In the genomic region with DNA sequence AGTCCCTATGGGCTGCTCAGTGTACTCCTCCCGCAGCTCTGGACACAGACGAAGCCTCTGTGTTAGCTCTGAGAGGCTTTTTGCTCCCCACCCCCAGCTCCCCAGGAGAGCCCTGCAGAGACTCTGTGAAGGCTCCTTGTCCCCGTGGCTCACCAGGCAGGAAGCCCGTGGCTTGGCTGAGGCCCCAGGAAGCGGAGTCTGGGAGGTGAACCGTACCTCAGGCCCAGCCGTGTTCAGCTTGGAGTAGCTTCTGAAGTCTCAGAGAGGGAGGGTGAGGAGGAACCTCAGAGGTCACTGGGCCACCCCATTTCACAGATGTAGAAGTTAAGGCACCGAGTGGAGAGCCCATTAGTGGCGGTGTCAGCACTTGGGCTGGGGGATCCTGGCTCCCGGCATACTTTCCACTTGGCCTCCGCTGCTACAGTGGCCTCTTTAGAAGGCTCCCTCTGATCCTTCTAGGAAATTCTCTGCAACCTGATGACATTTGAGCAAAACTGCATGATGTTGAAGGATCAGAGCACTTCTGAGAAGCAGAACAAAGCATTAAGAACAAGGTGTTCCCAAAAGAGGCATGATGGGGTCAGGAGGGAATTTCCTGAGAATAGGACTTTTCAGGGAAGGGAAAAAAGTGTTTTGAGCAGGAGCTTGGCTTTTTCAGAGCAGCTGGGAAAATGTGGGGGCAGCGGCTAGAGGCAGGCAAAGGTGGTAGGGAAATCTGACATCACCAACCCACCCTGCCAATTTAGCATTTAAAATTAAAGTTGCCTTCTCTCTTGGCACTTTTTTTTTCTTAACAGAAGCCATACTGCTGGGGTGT, we compare ENCODE assay signal across 11 cellular contexts.
DNase-seq lines count a peak whose midpoint lies in the region; ATAC-seq and TF ChIP-seq lines count a peak whose summit lies in the region.
"Had no signal": no experiment of that assay in that cellular context is flagged by ENCODE, and none has a peak within 500 bp of the region (broad histone marks: within the 10 kb centered on the region; RNA-seq: fewer than 3 reads in every experiment).

No MANE protein-coding gene starts in this region.

- H3K36me3 Mint-ChIP-seq in activated naive CD4-positive, alpha-beta T cell treated with anti-CD3 and anti-CD28 coated beads, Interleukin-2, amount 10 ng/mL, durations not matched to agents 7 days and 5 days: no peaks in the 10 kb centered on the region
- H3K36me3 Mint-ChIP-seq in activated T-helper 17 cell treated with anti-CD3 and anti-CD28 coated beads, Interleukin-2, amount 50 U/mL, for 72 hours (ENCODE audit: low read depth): no peaks in the 10 kb centered on the region

- intact Hi-C loops in sciatic nerve (cut with DNase I): no loop called here

- TF ChIP-seq CTCF in fibroblast of the aortic adventitia (IDR thresholded peaks at IDR 0.05; ENCODE audit: insufficient read depth, low read length): no peak

- no peak overlapping the region for H3K27ac Mint-ChIP-seq in activated naive CD4-positive, alpha-beta T cell treated with anti-CD3 and anti-CD28 coated beads, Interleukin-2, amount 10 ng/mL, durations not matched to agents 7 days and 5 days
- no peak overlapping the region for H3K27ac Mint-ChIP-seq in activated T-helper 17 cell treated with anti-CD3 and anti-CD28 coated beads, Interleukin-2, amount 50 U/mL, for 72 hours

- H3K9me3 Mint-ChIP-seq in activated naive CD4-positive, alpha-beta T cell treated with anti-CD3 and anti-CD28 coated beads, Interleukin-2, amount 10 ng/mL, durations not matched to agents 7 days and 5 days: no peaks in the 10 kb centered on the region
- H3K9me3 Mint-ChIP-seq in activated T-helper 17 cell treated with anti-CD3 and anti-CD28 coated beads, Interleukin-2, amount 50 U/mL, for 72 hours: no peaks in the 10 kb centered on the region

- peaks cover under 1% of the 10 kb centered on the region for H3K4me1 Mint-ChIP-seq in activated naive CD4-positive, alpha-beta T cell treated with anti-CD3 and anti-CD28 coated beads, Interleukin-2, amount 10 ng/mL, durations not matched to agents 7 days and 5 days
- no peaks in the 10 kb centered on the region for H3K4me1 Mint-ChIP-seq in activated T-helper 17 cell treated with anti-CD3 and anti-CD28 coated beads, Interleukin-2, amount 50 U/mL, for 72 hours

- peak; percentile 49 for DNase-seq in GM03348 (ENCODE audit: low spot score)
- DNase-seq in NCI-H226: peak; percentile 52
- DNase-seq in fibroblast of the aortic adventitia (ENCODE audit: low read depth): peak; percentile 48
- DNase-seq in sciatic nerve (ENCODE audit: low spot score): peak; percentile 58
- no peak for DNase-seq in activated gamma-delta T cell treated with Interleukin-2 at 50 U/mL for 16 hours
- no peak for DNase-seq in left lobe of liver (ENCODE audit: low spot score)
- no peak for DNase-seq in activated naive CD4-positive, alpha-beta T cell treated with anti-CD3 and anti-CD28 coated beads, Interleukin-2, amount 10 ng/mL, durations not matched to agents 7 days and 5 days
- DNase-seq: activated CD8-positive, alpha-beta memory T cell treated with anti-CD3 and anti-CD28 coated beads, Interleukin-2, amount 50 U/mL, for 4 hours; gastrocnemius medialis had no signal

- no peak overlapping the region for H3K4me3 ChIP-seq in fibroblast of the aortic adventitia (ENCODE audit: low read depth, low read length)
- H3K4me3 ChIP-seq: gastrocnemius medialis had no signal

- CTCF ChIA-PET in activated naive CD4-positive, alpha-beta T cell treated with anti-CD3 and anti-CD28 coated beads, Interleukin-2, amount 10 ng/mL, durations not matched to agents 7 days and 5 days (lab: Charles Lee): no interaction called here

- H3K4me3 Mint-ChIP-seq in activated naive CD4-positive, alpha-beta T cell treated with anti-CD3 and anti-CD28 coated beads, Interleukin-2, amount 10 ng/mL, durations not matched to agents 7 days and 5 days: no peak overlapping the region
- H3K4me3 Mint-ChIP-seq in activated T-helper 17 cell treated with anti-CD3 and anti-CD28 coated beads, Interleukin-2, amount 50 U/mL, for 72 hours: no peak overlapping the region
- H3K4me3 Mint-ChIP-seq: nephron had no signal

- peak; percentile 81 for ATAC-seq in sciatic nerve
- ATAC-seq in left lobe of liver: no peak
- ATAC-seq in activated T-helper 17 cell treated with anti-CD3 and anti-CD28 coated beads, Interleukin-2, amount 50 U/mL, for 72 hours (replicated peaks): no peak

- peaks cover 37% of the 10 kb centered on the region for H3K27me3 Mint-ChIP-seq in activated naive CD4-positive, alpha-beta T cell treated with anti-CD3 and anti-CD28 coated beads, Interleukin-2, amount 10 ng/mL, durations not matched to agents 7 days and 5 days
- H3K27me3 Mint-ChIP-seq in activated T-helper 17 cell treated with anti-CD3 and anti-CD28 coated beads, Interleukin-2, amount 50 U/mL, for 72 hours: peaks cover 3% of the 10 kb centered on the region

Comparison
In these comparisons a context has a peak if more than half of its experiments do, and no peak if none do; other contexts are left out.
1. DNase-seq: peak in GM03348 (single experiment), NCI-H226 (single experiment), fibroblast of the aortic adventitia (single experiment) and sciatic nerve (single experiment); none in activated gamma-delta T cell treated with Interleukin-2 at 50 U/mL for 16 hours (single experiment), left lobe of liver (single experiment) and activated naive CD4-positive, alpha-beta T cell treated with anti-CD3 and anti-CD28 coated beads, Interleukin-2, amount 10 ng/mL, durations not matched to agents 7 days and 5 days (single experiment).